ENCODE assay signal across 8 cellular contexts in the genomic region with DNA sequence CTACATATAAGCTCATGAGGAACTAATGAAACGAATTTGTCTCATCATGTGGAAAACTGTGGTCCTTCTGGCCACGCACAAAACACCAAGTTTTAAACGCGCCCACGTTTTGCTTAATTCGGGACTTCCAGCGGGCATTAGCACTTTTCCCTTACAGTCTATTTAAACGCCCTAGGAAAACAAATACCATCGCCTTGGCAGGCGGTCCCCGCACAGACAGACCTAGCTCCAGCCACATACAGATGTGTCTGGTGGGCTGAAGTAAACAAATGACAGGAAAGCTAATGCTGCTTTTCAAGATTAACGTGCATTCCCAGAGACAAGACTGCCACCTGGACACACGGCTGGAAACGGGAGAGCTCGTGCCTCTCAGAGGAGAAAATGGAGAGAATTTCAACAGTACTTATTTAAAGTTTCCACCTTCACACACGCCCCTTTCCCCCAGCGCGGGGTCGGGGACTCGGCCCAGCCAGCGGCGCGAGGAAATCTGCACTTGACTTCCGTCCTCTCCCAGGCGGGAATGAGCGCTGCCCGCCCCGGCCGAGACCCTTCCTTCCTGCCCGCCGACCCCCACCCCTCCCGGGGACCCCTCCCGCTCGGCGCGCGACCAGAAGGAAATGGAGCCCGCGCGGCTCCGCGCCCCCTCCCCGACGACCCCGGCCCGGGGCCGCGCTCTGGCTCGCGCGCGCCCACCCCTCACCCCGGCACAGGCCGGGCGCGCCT. TPM values are rescaled to one million over a fixed set of nuclear protein-coding genes. Genes with fewer than 3 reads are reported as not detected.
DNase-seq lines count a peak whose midpoint lies in the region; ATAC-seq and TF ChIP-seq lines count a peak whose summit lies in the region.

No MANE protein-coding gene starts in this region.

- H3K4me1 Mint-ChIP-seq in WTC11 = peaks cover 52% of the 10 kb centered on the region

- POLR2A ChIA-PET in WTC11 (lab: Charles Lee) = no interaction called here

- no peaks in the 10 kb centered on the region for H3K9me3 Mint-ChIP-seq in WTC11

- no peak for TF ChIP-seq CTCF in MM.1S (IDR thresholded peaks at IDR 0.05; ENCODE audit: low read length)
- no peak for TF ChIP-seq CTCF in WTC11 (IDR thresholded peaks at IDR 0.05)
- no peak for TF ChIP-seq CTCF in left lung (IDR thresholded peaks at IDR 0.05)

- H3K4me3 ChIP-seq in MM.1S (ENCODE audit: low read length) (peak overlapping the region; percentile 62), left lung (peak overlapping the region; percentile 56 to 72)

- H4K20me1 ChIP-seq in MM.1S (ENCODE audit: insufficient read depth, low read length) = no peaks in the 10 kb centered on the region

- H3K4me1 ChIP-seq in MM.1S (ENCODE audit: low read length) = no peaks in the 10 kb centered on the region; the same call in 1 of the 2 replicates
- peaks cover 16 to 68% of the 10 kb centered on the region in 2 donors for H3K4me1 ChIP-seq in left lung

- H3K27me3 Mint-ChIP-seq in WTC11 (ENCODE audit: low read depth) = no peaks in the 10 kb centered on the region

- H3K4me3 Mint-ChIP-seq in WTC11 = peak overlapping the region; percentile 97

- CTCF ChIA-PET in WTC11 (lab: Charles Lee) = interaction anchor here (0.6 to 1.3 kb wide), 2 partner anchors 26 to 185 kb away, joined by 4 to 6 read pairs; no protein-coding TSS in a partner anchor

- H3K4me2 ChIP-seq in MM.1S (ENCODE audit: low read depth, low read length) = peak overlapping the region; percentile 62

- H3K79me2 ChIP-seq in MM.1S (ENCODE audit: low read length) = peaks cover 28% of the 10 kb centered on the region

- intact Hi-C loops in left lung (cut with DNase I) = no loop called here

- no peaks in the 10 kb centered on the region for H3K27me3 ChIP-seq in MM.1S (replicated peaks; ENCODE audit: insufficient read depth, low read length)
- no peaks in the 10 kb centered on the region for H3K27me3 ChIP-seq in left lung

- ATAC-seq in GM21423 (IDR thresholded peaks at IDR 0.05; ENCODE audit: unreplicated experiment) = peak; percentile 2
- ATAC-seq in WTC11 = peak; percentile 28
- ATAC-seq in left lung = peak; percentile 1
- ATAC-seq in GM18517 (IDR thresholded peaks at IDR 0.05; ENCODE audit: unreplicated experiment) = no peak

- H3K27ac ChIP-seq in MM.1S (ENCODE audit: low read length) = no peak overlapping the region
- H3K27ac ChIP-seq in cingulate gyrus (ENCODE audit: low read depth, low read length) = peak overlapping the region; percentile 15
- peak overlapping the region; percentile 93 for H3K27ac ChIP-seq in left lung

- H3K9me3 ChIP-seq in MM.1S (replicated peaks; ENCODE audit: insufficient read depth, low read length) = no peaks in the 10 kb centered on the region
- no peaks in the 10 kb centered on the region for H3K9me3 ChIP-seq in left lung

- no peaks in the 10 kb centered on the region for H3K9me2 ChIP-seq in MM.1S (replicated peaks; ENCODE audit: insufficient read depth, low read length)

- DNase-seq in AG08396 (ENCODE audit: low spot score) = peak; percentile 41
- DNase-seq in MM.1S = no peak
- peak; percentile 75 for DNase-seq in WTC11 (ENCODE audit: low spot score)
- peak; percentile 43 to 86 for DNase-seq in left lung
- DNase-seq in stimulated activated CD4-positive, alpha-beta T cell treated with anti-CD3 and anti-CD28 coated beads, Interleukin-2, amount 100 ng/mL, for 4 hours (ENCODE audit: low read depth) = peak; percentile 21

- H3K36me3 Mint-ChIP-seq in WTC11 = no peaks in the 10 kb centered on the region

- peak overlapping the region; percentile 31; the same call in 1 of the 2 replicates for H3K9ac ChIP-seq in MM.1S (ENCODE audit: low read length)

- peaks cover 7% of the 10 kb centered on the region; the same call in 1 of the 2 replicates for H3F3A ChIP-seq in MM.1S (ENCODE audit: insufficient read depth, low read length)

- no peak overlapping the region for H2AFZ ChIP-seq in MM.1S (ENCODE audit: low read length)

- no peaks in the 10 kb centered on the region for H3K36me3 ChIP-seq in MM.1S (replicated peaks; ENCODE audit: insufficient read depth, low read length)
- no peaks in the 10 kb centered on the region for H3K36me3 ChIP-seq in left lung

- H3K27ac Mint-ChIP-seq in WTC11 = peak overlapping the region; percentile 100

TF ChIP-seq in WTC11, 78 proteins besides CTCF, POLR2A, EP300 and RAD21:
- TF ChIP-seq ZNF423 (CRISPR knock-in tag; IDR thresholded peaks at IDR 0.05) (no peak), ETV6 (CRISPR knock-in tag; IDR thresholded peaks at IDR 0.05) (0 out of 2 replicates have a peak, but pooled peaks have one; percentile 10), ZNF317 (CRISPR knock-in tag; IDR thresholded peaks at IDR 0.05; ENCODE audit: borderline replicate concordance, low read depth) (no peak), TEAD4 (CRISPR knock-in tag; IDR thresholded peaks at IDR 0.05) (no peak)
- TF ChIP-seq, protein P1, sequence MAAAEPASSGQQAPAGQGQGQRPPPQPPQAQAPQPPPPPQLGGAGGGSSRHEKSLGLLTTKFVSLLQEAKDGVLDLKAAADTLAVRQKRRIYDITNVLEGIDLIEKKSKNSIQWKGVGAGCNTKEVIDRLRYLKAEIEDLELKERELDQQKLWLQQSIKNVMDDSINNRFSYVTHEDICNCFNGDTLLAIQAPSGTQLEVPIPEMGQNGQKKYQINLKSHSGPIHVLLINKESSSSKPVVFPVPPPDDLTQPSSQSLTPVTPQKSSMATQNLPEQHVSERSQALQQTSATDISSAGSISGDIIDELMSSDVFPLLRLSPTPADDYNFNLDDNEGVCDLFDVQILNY (CRISPR knock-in tag; IDR thresholded peaks at IDR 0.05) = 0 out of 2 replicates have a peak, but pooled peaks have one; percentile 36
- TF ChIP-seq, protein P2, sequence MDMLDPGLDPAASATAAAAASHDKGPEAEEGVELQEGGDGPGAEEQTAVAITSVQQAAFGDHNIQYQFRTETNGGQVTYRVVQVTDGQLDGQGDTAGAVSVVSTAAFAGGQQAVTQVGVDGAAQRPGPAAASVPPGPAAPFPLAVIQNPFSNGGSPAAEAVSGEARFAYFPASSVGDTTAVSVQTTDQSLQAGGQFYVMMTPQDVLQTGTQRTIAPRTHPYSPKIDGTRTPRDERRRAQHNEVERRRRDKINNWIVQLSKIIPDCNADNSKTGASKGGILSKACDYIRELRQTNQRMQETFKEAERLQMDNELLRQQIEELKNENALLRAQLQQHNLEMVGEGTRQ (CRISPR knock-in tag; IDR thresholded peaks at IDR 0.05) = 0 out of 2 replicates have a peak, but pooled peaks have one; percentile 5

RNA-seq across cellular contexts. Expression of a gene that starts 0.9 kb away (rescaled TPM):
- total RNA-seq in WTC11 (2021) (23.1 to 26.1 TPM (median 25.1 TPM) in 3 replicates), left lung (10 to 100 TPM; 22.8 to 29.3 TPM)
